ENCODE assay signal across 26 cellular contexts in genomic region chr14:85257287-85257686, GRCh38.
"Had no signal": no experiment of that assay in that cellular context is flagged by ENCODE, and none has a peak within 500 bp of the region (broad histone marks: within the 10 kb centered on the region; RNA-seq: fewer than 3 reads in every experiment).

No MANE protein-coding gene starts in this region.

- H3K4me1 Mint-ChIP-seq: naive thymus-derived CD8-positive, alpha-beta T cell; stimulated activated effector memory CD8-positive, alpha-beta T cell treated with anti-CD3 and anti-CD28 coated beads, Interleukin-12 subunit alpha, Interleukin-12 subunit beta, amount 100 ng/mL, for 72 hours; stimulated activated naive B cell treated with anti-CD40 and anti-IgM and Interleukin-4, amounts not matched to agents 10 μg/mL and 1 μg/mL and 100 μg/mL, for 72 hours had no signal

- H3K36me3 Mint-ChIP-seq: naive thymus-derived CD8-positive, alpha-beta T cell; stimulated activated effector memory CD8-positive, alpha-beta T cell treated with anti-CD3 and anti-CD28 coated beads, Interleukin-12 subunit alpha, Interleukin-12 subunit beta, amount 100 ng/mL, for 72 hours; stimulated activated naive B cell treated with anti-CD40 and anti-IgM and Interleukin-4, amounts not matched to agents 10 μg/mL and 1 μg/mL and 100 μg/mL, for 72 hours had no signal

- H3K4me1 ChIP-seq: pancreas, psoas muscle, right lobe of liver, sigmoid colon, stomach, thyroid gland, tibial nerve, upper lobe of left lung, vagina had no signal

- H3K27ac Mint-ChIP-seq: naive thymus-derived CD8-positive, alpha-beta T cell; nephron progenitor cell; stimulated activated effector memory CD8-positive, alpha-beta T cell treated with anti-CD3 and anti-CD28 coated beads, Interleukin-12 subunit alpha, Interleukin-12 subunit beta, amount 100 ng/mL, for 72 hours; stimulated activated naive B cell treated with anti-CD40 and anti-IgM and Interleukin-4, amounts not matched to agents 10 μg/mL and 1 μg/mL and 100 μg/mL, for 72 hours; stimulated activated naive CD8-positive, alpha-beta T cell treated with anti-CD3 and anti-CD28 coated beads, Interleukin-15, Interleukin-2, amounts not matched to agents 100 ng/mL and 50 ng/mL, for 24 hours had no signal

- H3K36me3 ChIP-seq: neutrophil, pancreas, right lobe of liver, sigmoid colon, stomach, thoracic aorta, thyroid gland, tibial nerve, upper lobe of left lung, vagina had no signal

- H3K9me3 ChIP-seq: neutrophil, pancreas, psoas muscle, right lobe of liver, stomach, thoracic aorta, thyroid gland, tibial nerve, upper lobe of left lung, vagina had no signal

- H3K27me3 ChIP-seq: neutrophil, pancreas, right lobe of liver, sigmoid colon, stomach, thyroid gland, tibial nerve, upper lobe of left lung, vagina had no signal

- DNase-seq: naive thymus-derived CD8-positive, alpha-beta T cell; nephron progenitor cell; nucleus accumbens; pancreas; psoas muscle; right cardiac atrium; right lobe of liver; sigmoid colon; small intestine; stimulated activated CD4-positive, alpha-beta T cell treated with anti-CD3 and anti-CD28 coated beads, Interleukin-15, amount 100 ng/mL, for 24 hours; stimulated activated CD4-positive, alpha-beta T cell treated with anti-CD3 and anti-CD28 coated beads, Interleukin-2, amount 100 ng/mL, for 24 hours; stimulated activated CD4-positive, alpha-beta T cell treated with anti-CD3 and anti-CD28 coated beads, Interleukin-2, amount 100 ng/mL, for 48 hours; stimulated activated CD4-positive, alpha-beta T cell treated with anti-CD3 and anti-CD28 coated beads, Interleukin-4, amount 100 ng/mL, for 24 hours; stimulated activated naive B cell treated with anti-CD40 and anti-IgM and Interleukin-4, amounts not matched to agents 10 μg/mL and 1 μg/mL and 100 μg/mL, for 72 hours; stimulated activated naive CD4-positive, alpha-beta T cell treated with Interleukin-2 at 50 U/mL for 16 hours; stomach; thyroid gland; trophoblast cell; upper lobe of left lung had no signal

- H3K27me3 Mint-ChIP-seq: naive thymus-derived CD8-positive, alpha-beta T cell; stimulated activated naive B cell treated with anti-CD40 and anti-IgM and Interleukin-4, amounts not matched to agents 10 μg/mL and 1 μg/mL and 100 μg/mL, for 72 hours; stimulated activated naive CD8-positive, alpha-beta T cell treated with anti-CD3 and anti-CD28 coated beads, Interleukin-15, Interleukin-2, amounts not matched to agents 100 ng/mL and 50 ng/mL, for 24 hours had no signal

- H3K27ac ChIP-seq: neutrophil, pancreas, psoas muscle, right lobe of liver, sigmoid colon, stomach, thoracic aorta, thyroid gland, tibial nerve, upper lobe of left lung, vagina had no signal

- ATAC-seq: naive thymus-derived CD8-positive, alpha-beta T cell; pancreas; psoas muscle; right cardiac atrium; right lobe of liver; stimulated activated effector memory CD8-positive, alpha-beta T cell treated with anti-CD3 and anti-CD28 coated beads, Interleukin-12 subunit alpha, Interleukin-12 subunit beta, amount 100 ng/mL, for 72 hours; stimulated activated naive B cell treated with anti-CD40 and anti-IgM and Interleukin-4, amounts not matched to agents 10 μg/mL and 1 μg/mL and 100 μg/mL, for 72 hours had no signal

- H3K4me3 Mint-ChIP-seq: naive thymus-derived CD8-positive, alpha-beta T cell; nephron progenitor cell; neural crest cell; stimulated activated effector memory CD8-positive, alpha-beta T cell treated with anti-CD3 and anti-CD28 coated beads, Interleukin-12 subunit alpha, Interleukin-12 subunit beta, amount 100 ng/mL, for 72 hours; stimulated activated naive B cell treated with anti-CD40 and anti-IgM and Interleukin-4, amounts not matched to agents 10 μg/mL and 1 μg/mL and 100 μg/mL, for 72 hours; stimulated activated naive CD8-positive, alpha-beta T cell treated with anti-CD3 and anti-CD28 coated beads, Interleukin-15, Interleukin-2, amounts not matched to agents 100 ng/mL and 50 ng/mL, for 24 hours had no signal

- H3K4me3 ChIP-seq: pancreas, psoas muscle, right lobe of liver, sigmoid colon, stomach, thoracic aorta, thyroid gland, tibial nerve, upper lobe of left lung, vagina had no signal
